In the genomic region with DNA sequence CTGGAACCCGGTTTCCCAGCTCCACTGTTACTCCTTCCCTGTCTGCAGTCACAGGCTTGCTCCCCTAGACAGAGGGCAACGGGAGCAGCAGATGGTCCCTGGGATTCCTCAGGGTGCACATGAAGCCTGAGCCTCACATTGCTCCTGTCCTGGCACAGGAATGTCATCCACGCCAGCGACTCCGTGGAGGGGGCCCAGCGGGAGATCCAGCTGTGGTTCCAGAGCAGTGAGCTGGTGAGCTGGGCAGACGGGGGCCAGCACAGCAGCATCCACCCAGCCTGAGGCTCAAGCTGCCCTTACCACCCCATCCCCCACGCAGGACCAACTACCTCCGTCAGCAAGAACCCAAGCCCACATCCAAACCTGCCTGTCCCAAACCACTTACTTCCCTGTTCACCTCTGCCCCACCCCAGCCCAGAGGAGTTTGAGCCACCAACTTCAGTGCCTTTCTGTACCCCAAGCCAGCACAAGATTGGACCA, we compare ENCODE assay signal across 9 cellular contexts. TPM values are rescaled to one million over a fixed set of nuclear protein-coding genes. Genes with fewer than 3 reads are reported as not detected.
DNase-seq lines count a peak whose midpoint lies in the region; ATAC-seq and TF ChIP-seq lines count a peak whose summit lies in the region.
"Had no signal": no experiment of that assay in that cellular context is flagged by ENCODE, and none has a peak within 500 bp of the region (broad histone marks: within the 10 kb centered on the region; RNA-seq: fewer than 3 reads in every experiment).

No MANE protein-coding gene starts in this region.

- no peak overlapping the region for H3K27ac Mint-ChIP-seq in Caco-2 (ENCODE audit: unreplicated experiment)

- H3K4me3 Mint-ChIP-seq in Caco-2 (ENCODE audit: unreplicated experiment), result peak overlapping the region; percentile 76

- H3K9me3 Mint-ChIP-seq in Caco-2 (ENCODE audit: unreplicated experiment), result no peaks in the 10 kb centered on the region

- CTCF ChIA-PET in Caco-2 (lab: Charles Lee), result no interaction called here

- intact Hi-C loops in Caco-2 (cut with micrococcal nuclease; ENCODE audit: unreplicated experiment), result no loop called here
- intact Hi-C loops in dorsolateral prefrontal cortex (cut with DNase I), result loop anchor here (2.0 to 5.0 kb wide), 2 partner anchors 25 to 127 kb away; partner anchors contain the start of genes CAPN15 (in 1 of the 2) and RAB11FIP3 (in 1 of the 2)

- ATAC-seq in GM19463 (IDR thresholded peaks at IDR 0.05; ENCODE audit: unreplicated experiment), result no peak

- H3K27me3 ChIP-seq in Caco-2 (replicated peaks; ENCODE audit: control insufficient read depth, insufficient read depth, low read length) (no peaks in the 10 kb centered on the region), MG63 (no peaks in the 10 kb centered on the region), duodenal mucosa (ENCODE audit: control insufficient read depth in 1 of 2, insufficient read depth in 2 of 2, low read length in 2 of 2) (no peaks in the 10 kb centered on the region), neutrophil (peaks cover 12% of the 10 kb centered on the region), dorsolateral prefrontal cortex (no peaks in the 10 kb centered on the region)
- H3K27me3 ChIP-seq: adrenal gland had no signal

- H3K36me3 Mint-ChIP-seq in Caco-2 (ENCODE audit: insufficient read depth, unreplicated experiment), result peaks cover 30% of the 10 kb centered on the region

- H3K9me3 ChIP-seq in Caco-2, result no peaks in the 10 kb centered on the region
- no peaks in the 10 kb centered on the region for H3K9me3 ChIP-seq in MG63
- H3K9me3 ChIP-seq in duodenal mucosa (ENCODE audit: control insufficient read depth in 1 of 2, low read length in 2 of 2), result no peaks in the 10 kb centered on the region
- H3K9me3 ChIP-seq in neutrophil, result no peaks in the 10 kb centered on the region
- H3K9me3 ChIP-seq: adrenal gland had no signal

- POLR2A ChIA-PET in Caco-2 (lab: Charles Lee), result no interaction called here

- H3K27ac ChIP-seq in duodenal mucosa (ENCODE audit: low read depth, low read length) (peak overlapping the region; percentile 32), neutrophil (peak overlapping the region; percentile 95), dorsolateral prefrontal cortex (peak overlapping the region in 20 of 59 donors; percentile 53 to 98 (median 92))

- H3K4me1 ChIP-seq in Caco-2 (peaks cover 17% of the 10 kb centered on the region), duodenal mucosa (ENCODE audit: control insufficient read depth in 1 of 2, insufficient read depth in 2 of 2, low read length in 2 of 2) (peaks cover 10 to 22% of the 10 kb centered on the region in 2 donors), neutrophil (ENCODE audit: control insufficient read depth in 1 of 2, insufficient read depth in 1 of 2, low read depth in 1 of 2, low read length in 1 of 2) (peaks cover 33 to 39% of the 10 kb centered on the region in 2 experiments)

- DNase-seq in Caco-2 (no peak), MG63 (no peak), dorsolateral prefrontal cortex (no peak), NCI-H1417 (lab: John Stamatoyannopoulos, UW) (no peak)
- DNase-seq in stimulated activated CD4-positive, alpha-beta T cell treated with anti-CD3 and anti-CD28 coated beads, Interleukin-4, amount 100 ng/mL, for 4 hours, result no peak

- H3K27me3 Mint-ChIP-seq in Caco-2 (ENCODE audit: insufficient read depth, unreplicated experiment), result no peaks in the 10 kb centered on the region

- no TSS peak for BruUV-seq in Caco-2 (replicated peaks; lab: Mats Ljungman, UMichigan)

- H3K36me3 ChIP-seq in Caco-2 (ENCODE audit: control insufficient read depth, insufficient read depth, low read length) (peaks cover 3% of the 10 kb centered on the region), MG63 (peaks cover 38% of the 10 kb centered on the region), duodenal mucosa (ENCODE audit: control insufficient read depth in 1 of 2, insufficient read depth in 2 of 2, low read length in 2 of 2) (peaks cover 0 to 4% of the 10 kb centered on the region in 2 donors), neutrophil (no peaks in the 10 kb centered on the region)
- H3K36me3 ChIP-seq: adrenal gland had no signal

- H3K4me3 ChIP-seq in Caco-2 (ENCODE audit: low read depth, low read length) (no peak overlapping the region), MG63 (peak overlapping the region; percentile 95), duodenal mucosa (ENCODE audit: low read depth in 1 of 2, low read length in 2 of 2) (peak overlapping the region; percentile 73 to 83), neutrophil (ENCODE audit: low read depth in 1 of 2, low read length in 1 of 2) (peak overlapping the region; percentile 86 to 97), dorsolateral prefrontal cortex (peak overlapping the region in 10 of 59 donors; percentile 70 to 93 (median 86))

- no peak for TF ChIP-seq CTCF in Caco-2 (IDR thresholded peaks at IDR 0.05; ENCODE audit: insufficient read depth in 1 of 2, low read depth in 1 of 2, low read length in 1 of 2, severe bottlenecking in 1 of 2, unreplicated experiment in 1 of 2)
- TF ChIP-seq CTCF in neutrophil (IDR thresholded peaks at IDR 0.05), result no peak
- TF ChIP-seq CTCF in dorsolateral prefrontal cortex (IDR thresholded peaks at IDR 0.05 in 54 of 56, conservative IDR thresholded peaks at IDR 0.05 in 2 of 56; ENCODE audit: low read depth in 1 of 56, partially characterized antibody in 56 of 56), result no peak

- peak overlapping the region; percentile 74 to 77 for H3K9ac ChIP-seq in duodenal mucosa (ENCODE audit: low read depth in 1 of 2, low read length in 2 of 2)

- no peaks in the 10 kb centered on the region for H3K4me1 Mint-ChIP-seq in Caco-2 (ENCODE audit: low read depth, unreplicated experiment)

RNA-seq across cellular contexts. Expression of gene DECR2, which starts 1.6 kb away (rescaled TPM):
- 50.2 and 52.6 TPM in 2 replicates for total RNA-seq in Caco-2 (2022)
- 31.6 and 37.1 TPM in 2 replicates for total RNA-seq in MG63 (2014; rRNA removed; shearing (Covaris generic); ENCODE audit: low replicate concordance)
- total RNA-seq in dorsolateral prefrontal cortex, result 10 to 100 TPM in 108 of 120 experiments, 1 to 10 TPM in 12; 7.2 to 23.9 (median 13.5) TPM

RNA-seq across cellular contexts. Expression of gene NME4, which starts 3.1 kb away (rescaled TPM):
- total RNA-seq in Caco-2 (2022), result 140 and 150 TPM in 2 replicates
- total RNA-seq in MG63 (2014; rRNA removed; shearing (Covaris generic); ENCODE audit: low replicate concordance), result 188 and 350 TPM in 2 replicates
- 10 to 100 TPM; 27.9 to 89.2 (median 49.4) TPM for total RNA-seq in dorsolateral prefrontal cortex

RNA-seq across cellular contexts. Expression of gene PGAP6, which starts 18.3 kb away (rescaled TPM):
- total RNA-seq in Caco-2 (2022), result 85.5 and 87.1 TPM in 2 replicates
- total RNA-seq in MG63 (2014; rRNA removed; shearing (Covaris generic); ENCODE audit: low replicate concordance), result 34.2 and 35.5 TPM in 2 replicates
- 10 to 100 TPM; 16.0 to 41.4 (median 25.9) TPM for total RNA-seq in dorsolateral prefrontal cortex

RNA-seq across cellular contexts. Expression of gene RAB11FIP3, which starts 25.3 kb away (rescaled TPM):
- total RNA-seq in Caco-2 (2022), result 31.3 and 35.8 TPM in 2 replicates
- 33.1 and 42.8 TPM in 2 replicates for total RNA-seq in MG63 (2014; rRNA removed; shearing (Covaris generic); ENCODE audit: low replicate concordance)
- 100 to 1,000 TPM in 110 of 120 experiments, 10 to 100 TPM in 10; 84.7 to 179 (median 116) TPM for total RNA-seq in dorsolateral prefrontal cortex

RNA-seq across cellular contexts. Expression of gene MRPL28, which starts 29.8 kb away (rescaled TPM):
- total RNA-seq in Caco-2 (2022) (82.4 and 91.2 TPM in 2 replicates), dorsolateral prefrontal cortex (10 to 100 TPM; 38.3 to 94.6 (median 65.9) TPM)
- 172 and 192 TPM in 2 replicates for total RNA-seq in MG63 (2014; rRNA removed; shearing (Covaris generic); ENCODE audit: low replicate concordance)
